1 cellular context compared by ENCODE assay signal in the genomic region with DNA sequence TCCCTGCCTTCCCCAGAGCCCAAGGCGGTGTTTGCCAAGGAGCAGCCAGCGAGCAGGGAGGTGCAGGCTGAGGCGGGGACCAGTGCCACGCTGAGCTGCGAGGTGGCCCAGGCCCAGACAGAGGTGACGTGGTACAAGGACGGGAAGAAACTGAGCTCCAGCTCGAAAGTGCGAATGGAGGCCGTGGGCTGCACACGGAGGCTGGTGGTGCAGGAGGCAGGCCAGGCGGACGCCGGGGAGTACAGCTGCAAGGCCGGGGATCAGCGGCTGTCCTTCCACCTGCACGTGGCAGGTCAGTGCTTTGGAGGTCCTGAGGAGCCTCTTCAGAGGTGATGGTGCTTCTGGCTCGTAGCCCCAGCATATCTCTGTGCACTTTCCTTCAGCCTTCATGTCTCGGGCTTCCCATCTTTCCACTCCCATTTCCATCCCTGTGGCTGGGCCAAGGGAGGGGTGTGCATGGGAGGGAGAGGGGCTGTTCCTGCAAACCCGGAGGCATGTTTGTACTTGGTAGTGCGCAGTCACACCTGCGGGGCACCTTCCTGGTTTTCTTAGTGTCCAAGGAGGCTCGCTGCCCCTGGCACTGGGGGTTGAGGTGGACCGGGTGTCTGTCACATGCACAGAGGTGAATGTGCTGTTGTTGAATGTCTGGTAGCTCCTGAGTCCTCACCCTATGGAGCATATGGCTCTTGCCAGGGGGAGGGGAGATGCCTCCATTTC.
TF ChIP-seq lines count a peak whose summit lies in the region.

No MANE protein-coding gene starts in this region.

TF ChIP-seq in GM23338, 12 proteins besides CTCF, POLR2A, EP300 and RAD21 (continued from another document):
- TF ChIP-seq, protein P1, sequence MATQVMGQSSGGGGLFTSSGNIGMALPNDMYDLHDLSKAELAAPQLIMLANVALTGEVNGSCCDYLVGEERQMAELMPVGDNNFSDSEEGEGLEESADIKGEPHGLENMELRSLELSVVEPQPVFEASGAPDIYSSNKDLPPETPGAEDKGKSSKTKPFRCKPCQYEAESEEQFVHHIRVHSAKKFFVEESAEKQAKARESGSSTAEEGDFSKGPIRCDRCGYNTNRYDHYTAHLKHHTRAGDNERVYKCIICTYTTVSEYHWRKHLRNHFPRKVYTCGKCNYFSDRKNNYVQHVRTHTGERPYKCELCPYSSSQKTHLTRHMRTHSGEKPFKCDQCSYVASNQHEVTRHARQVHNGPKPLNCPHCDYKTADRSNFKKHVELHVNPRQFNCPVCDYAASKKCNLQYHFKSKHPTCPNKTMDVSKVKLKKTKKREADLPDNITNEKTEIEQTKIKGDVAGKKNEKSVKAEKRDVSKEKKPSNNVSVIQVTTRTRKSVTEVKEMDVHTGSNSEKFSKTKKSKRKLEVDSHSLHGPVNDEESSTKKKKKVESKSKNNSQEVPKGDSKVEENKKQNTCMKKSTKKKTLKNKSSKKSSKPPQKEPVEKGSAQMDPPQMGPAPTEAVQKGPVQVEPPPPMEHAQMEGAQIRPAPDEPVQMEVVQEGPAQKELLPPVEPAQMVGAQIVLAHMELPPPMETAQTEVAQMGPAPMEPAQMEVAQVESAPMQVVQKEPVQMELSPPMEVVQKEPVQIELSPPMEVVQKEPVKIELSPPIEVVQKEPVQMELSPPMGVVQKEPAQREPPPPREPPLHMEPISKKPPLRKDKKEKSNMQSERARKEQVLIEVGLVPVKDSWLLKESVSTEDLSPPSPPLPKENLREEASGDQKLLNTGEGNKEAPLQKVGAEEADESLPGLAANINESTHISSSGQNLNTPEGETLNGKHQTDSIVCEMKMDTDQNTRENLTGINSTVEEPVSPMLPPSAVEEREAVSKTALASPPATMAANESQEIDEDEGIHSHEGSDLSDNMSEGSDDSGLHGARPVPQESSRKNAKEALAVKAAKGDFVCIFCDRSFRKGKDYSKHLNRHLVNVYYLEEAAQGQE (IDR thresholded peaks at IDR 0.05; ENCODE audit: unreplicated experiment) = no peak
- no peak for TF ChIP-seq NANOG (IDR thresholded peaks at IDR 0.05; ENCODE audit: borderline replicate concordance)
